ENCODE assay signal across 10 cellular contexts in the genomic region with DNA sequence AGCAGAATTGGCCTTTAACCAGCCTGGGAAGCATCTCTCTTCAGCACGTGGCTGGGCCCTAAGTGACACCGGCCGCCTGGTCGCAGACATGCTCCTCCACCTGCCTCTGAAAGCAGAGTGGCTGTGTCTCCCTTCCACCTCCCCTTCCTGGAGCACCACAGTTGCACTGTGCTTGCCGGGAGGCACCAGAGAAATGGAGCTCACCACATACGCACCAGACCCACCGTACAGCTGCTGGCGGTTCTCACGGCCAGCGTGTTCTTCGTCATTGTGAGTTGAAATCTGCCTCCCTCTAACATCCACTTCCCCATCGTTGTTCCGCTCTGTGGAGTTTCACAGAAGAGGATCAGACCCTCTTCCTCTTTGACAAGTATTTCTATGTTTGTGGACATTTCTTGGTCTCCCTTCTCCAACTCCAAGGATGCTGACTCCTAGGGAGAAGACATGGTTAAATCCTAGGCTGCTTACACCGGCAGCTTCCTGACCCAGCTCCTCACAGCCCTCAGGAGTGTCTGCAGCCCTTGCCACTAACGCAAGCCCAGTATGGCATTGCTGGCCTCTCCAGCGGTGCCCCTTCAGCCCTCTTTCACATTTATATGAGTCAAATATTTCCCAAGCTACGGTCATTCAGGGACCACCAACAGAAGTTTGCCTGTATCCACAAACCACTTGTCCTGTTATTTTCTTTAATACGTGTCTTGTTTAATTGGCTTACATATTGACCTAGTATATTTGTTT. TPM values are rescaled to one million over a fixed set of nuclear protein-coding genes. Genes with fewer than 3 reads are reported as not detected.
"Had no signal": no experiment of that assay in that cellular context is flagged by ENCODE, and none has a peak within 500 bp of the region (broad histone marks: within the 10 kb centered on the region; RNA-seq: fewer than 3 reads in every experiment).

No MANE protein-coding gene starts in this region.

- H3K27me3 ChIP-seq: esophagus muscularis mucosa, gastrocnemius medialis, right atrium auricular region had no signal

- DNase-seq: effector memory CD8-positive, alpha-beta T cell; gastrocnemius medialis had no signal

- H3K9me3 Mint-ChIP-seq: effector memory CD8-positive, alpha-beta T cell had no signal

- ATAC-seq: effector memory CD8-positive, alpha-beta T cell; gastrocnemius medialis had no signal

- H3K27ac ChIP-seq: esophagus muscularis mucosa, gastrocnemius medialis, right atrium auricular region had no signal

- FAIRE-seq: urothelium cell line had no signal

- H3K4me3 Mint-ChIP-seq: effector memory CD8-positive, alpha-beta T cell had no signal

- H3K9me3 ChIP-seq: esophagus muscularis mucosa, gastrocnemius medialis, right atrium auricular region had no signal

- H3K4me3 ChIP-seq: esophagus muscularis mucosa, gastrocnemius medialis, right atrium auricular region had no signal

- H3K36me3 ChIP-seq: esophagus muscularis mucosa, gastrocnemius medialis, right atrium auricular region had no signal

- H3K4me1 ChIP-seq: esophagus muscularis mucosa, gastrocnemius medialis, right atrium auricular region had no signal

RNA-seq across cellular contexts. Expression of a gene that starts 11.5 kb away (rescaled TPM):
- total RNA-seq: chondrocyte, gastrocnemius medialis, kidney epithelial cell, lung microvascular endothelial cell had no signal

RNA-seq across cellular contexts. Expression of a gene that starts 21.2 kb away (rescaled TPM):
- total RNA-seq: chondrocyte, esophagus muscularis mucosa, gastrocnemius medialis, kidney epithelial cell, lung microvascular endothelial cell, myocyte, omental fat pad, right atrium auricular region had no signal

RNA-seq across cellular contexts. Expression of a gene that starts 38.7 kb away (rescaled TPM):
- total RNA-seq: chondrocyte, gastrocnemius medialis, lung microvascular endothelial cell, myocyte had no signal

RNA-seq across cellular contexts. Expression of a gene that starts 41.9 kb away (rescaled TPM):
- total RNA-seq: chondrocyte, esophagus muscularis mucosa, gastrocnemius medialis, kidney epithelial cell, lung microvascular endothelial cell, myocyte, omental fat pad had no signal

RNA-seq across cellular contexts. Expression of a gene that starts 58.1 kb away (rescaled TPM):
- total RNA-seq: chondrocyte, esophagus muscularis mucosa, gastrocnemius medialis, kidney epithelial cell, lung microvascular endothelial cell, myocyte, omental fat pad, right atrium auricular region had no signal
